24 cellular contexts compared by ENCODE assay signal in the genomic region with DNA sequence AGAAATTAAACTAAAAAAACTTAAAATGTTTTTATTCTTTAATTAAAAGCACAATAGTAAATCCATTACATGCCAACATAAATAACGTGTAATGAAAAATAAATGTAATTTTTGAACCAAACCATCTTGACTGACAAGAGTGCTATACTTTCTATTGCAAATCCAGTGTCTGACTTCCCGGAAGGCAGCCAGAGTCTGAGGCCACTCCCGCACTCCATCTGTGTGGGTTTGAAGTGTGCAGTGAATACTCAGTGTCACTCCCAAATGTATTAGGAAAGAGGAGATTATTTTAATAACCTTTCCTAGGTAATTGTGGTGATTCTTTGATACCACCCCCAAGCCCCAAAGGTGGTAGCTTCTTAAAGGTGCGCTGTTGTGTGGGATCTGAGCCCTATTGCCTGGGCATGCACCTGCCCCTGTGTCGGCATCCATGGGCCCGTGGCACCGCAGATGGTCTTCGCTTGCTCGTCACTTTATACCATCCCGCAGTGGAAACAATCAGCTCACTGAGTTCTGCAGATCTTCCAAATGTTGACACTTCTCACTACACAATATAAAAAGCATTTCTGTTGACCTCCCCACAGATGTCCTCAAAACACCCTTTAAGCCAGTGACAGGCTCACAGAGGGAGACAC.
"Had no signal": no experiment of that assay in that cellular context is flagged by ENCODE, and none has a peak within 500 bp of the region (broad histone marks: within the 10 kb centered on the region; RNA-seq: fewer than 3 reads in every experiment).

No MANE protein-coding gene starts in this region.

- DNase-seq: heart left ventricle; immature natural killer cell; kidney; left ventricle myocardium inferior; mesenchymal stem cell; naive thymus-derived CD8-positive, alpha-beta T cell; right lobe of liver; stimulated activated CD4-positive, alpha-beta T cell treated with anti-CD3 and anti-CD28 coated beads, Interleukin-1b, Interleukin-23, amount 100 ng/mL, for 48 hours; stimulated activated CD4-positive, alpha-beta T cell treated with anti-CD3 and anti-CD28 coated beads, Interleukin-2, amount 100 ng/mL, for 48 hours; stimulated activated CD4-positive, alpha-beta T cell treated with anti-CD3 and anti-CD28 coated beads, Interleukin-4, amount 100 ng/mL, for 4 hours; stimulated activated CD8-positive, alpha-beta memory T cell treated with anti-CD3 and anti-CD28 coated beads, Interleukin-4, amount 100 ng/mL, for 48 hours; stimulated activated naive CD4-positive, alpha-beta T cell treated with Interleukin-2 at 50 U/mL for 16 hours; stimulated activated naive CD8-positive, alpha-beta T cell treated with anti-CD3 and anti-CD28 coated beads, Interleukin-15, amount 100 ng/mL, for 72 hours; tibial artery; trophoblast cell; upper lobe of right lung had no signal

- H3K27ac ChIP-seq: heart left ventricle, left ventricle myocardium inferior, parathyroid adenoma, right atrium auricular region, right lobe of liver, thoracic aorta, tibial artery, upper lobe of right lung had no signal

- H3K27ac Mint-ChIP-seq: nephron; progenitor cell of endocrine pancreas; stimulated activated memory B cell treated with anti-CD40 and anti-IgM and Interleukin-4, amounts not matched to agents 10 μg/mL and 1 μg/mL and 100 μg/mL, for 72 hours; stimulated activated naive CD8-positive, alpha-beta T cell treated with anti-CD3 and anti-CD28 coated beads, Interleukin-15, amount 100 ng/mL, for 72 hours had no signal

- H3K9me3 ChIP-seq: heart left ventricle, left ventricle myocardium inferior, right atrium auricular region, right lobe of liver, thoracic aorta, tibial artery, upper lobe of right lung had no signal

- H3K4me1 ChIP-seq: heart left ventricle, left ventricle myocardium inferior, parathyroid adenoma, right atrium auricular region, right lobe of liver, tibial artery, upper lobe of right lung had no signal

- H3K4me1 Mint-ChIP-seq: naive thymus-derived CD8-positive, alpha-beta T cell; stimulated activated memory B cell treated with anti-CD40 and anti-IgM and Interleukin-4, amounts not matched to agents 10 μg/mL and 1 μg/mL and 100 μg/mL, for 72 hours; stimulated activated naive CD8-positive, alpha-beta T cell treated with anti-CD3 and anti-CD28 coated beads, Interleukin-15, amount 100 ng/mL, for 72 hours had no signal

- H3K36me3 Mint-ChIP-seq: immature natural killer cell; naive thymus-derived CD8-positive, alpha-beta T cell; stimulated activated memory B cell treated with anti-CD40 and anti-IgM and Interleukin-4, amounts not matched to agents 10 μg/mL and 1 μg/mL and 100 μg/mL, for 72 hours had no signal

- H3K9me3 Mint-ChIP-seq: immature natural killer cell; naive thymus-derived CD8-positive, alpha-beta T cell; nephron; neural crest cell; stimulated activated memory B cell treated with anti-CD40 and anti-IgM and Interleukin-4, amounts not matched to agents 10 μg/mL and 1 μg/mL and 100 μg/mL, for 72 hours; stimulated activated naive CD8-positive, alpha-beta T cell treated with anti-CD3 and anti-CD28 coated beads, Interleukin-15, amount 100 ng/mL, for 72 hours had no signal

- H3K27me3 Mint-ChIP-seq: stimulated activated memory B cell treated with anti-CD40 and anti-IgM and Interleukin-4, amounts not matched to agents 10 μg/mL and 1 μg/mL and 100 μg/mL, for 72 hours had no signal

- H3K4me3 ChIP-seq: heart left ventricle, left ventricle myocardium inferior, right atrium auricular region, right lobe of liver, smooth muscle cell, thoracic aorta, tibial artery, upper lobe of right lung had no signal

- H3K27me3 ChIP-seq: heart left ventricle, right atrium auricular region, right lobe of liver, tibial artery, upper lobe of right lung had no signal

- ATAC-seq: heart left ventricle; naive thymus-derived CD8-positive, alpha-beta T cell; right lobe of liver; stimulated activated memory B cell treated with anti-CD40 and anti-IgM and Interleukin-4, amounts not matched to agents 10 μg/mL and 1 μg/mL and 100 μg/mL, for 72 hours; stimulated activated naive CD8-positive, alpha-beta T cell treated with anti-CD3 and anti-CD28 coated beads, Interleukin-15, amount 100 ng/mL, for 72 hours; upper lobe of right lung had no signal

- H3K36me3 ChIP-seq: heart left ventricle, left ventricle myocardium inferior, right atrium auricular region, right lobe of liver, thoracic aorta, tibial artery, upper lobe of right lung had no signal

- H3K9ac ChIP-seq: parathyroid adenoma had no signal

- H3K4me3 Mint-ChIP-seq: immature natural killer cell; naive thymus-derived CD8-positive, alpha-beta T cell; nephron; neural crest cell; stimulated activated memory B cell treated with anti-CD40 and anti-IgM and Interleukin-4, amounts not matched to agents 10 μg/mL and 1 μg/mL and 100 μg/mL, for 72 hours; stimulated activated naive CD8-positive, alpha-beta T cell treated with anti-CD3 and anti-CD28 coated beads, Interleukin-15, amount 100 ng/mL, for 72 hours had no signal
